Comparison of ENCODE assay signal across 1 cellular context in the genomic region with DNA sequence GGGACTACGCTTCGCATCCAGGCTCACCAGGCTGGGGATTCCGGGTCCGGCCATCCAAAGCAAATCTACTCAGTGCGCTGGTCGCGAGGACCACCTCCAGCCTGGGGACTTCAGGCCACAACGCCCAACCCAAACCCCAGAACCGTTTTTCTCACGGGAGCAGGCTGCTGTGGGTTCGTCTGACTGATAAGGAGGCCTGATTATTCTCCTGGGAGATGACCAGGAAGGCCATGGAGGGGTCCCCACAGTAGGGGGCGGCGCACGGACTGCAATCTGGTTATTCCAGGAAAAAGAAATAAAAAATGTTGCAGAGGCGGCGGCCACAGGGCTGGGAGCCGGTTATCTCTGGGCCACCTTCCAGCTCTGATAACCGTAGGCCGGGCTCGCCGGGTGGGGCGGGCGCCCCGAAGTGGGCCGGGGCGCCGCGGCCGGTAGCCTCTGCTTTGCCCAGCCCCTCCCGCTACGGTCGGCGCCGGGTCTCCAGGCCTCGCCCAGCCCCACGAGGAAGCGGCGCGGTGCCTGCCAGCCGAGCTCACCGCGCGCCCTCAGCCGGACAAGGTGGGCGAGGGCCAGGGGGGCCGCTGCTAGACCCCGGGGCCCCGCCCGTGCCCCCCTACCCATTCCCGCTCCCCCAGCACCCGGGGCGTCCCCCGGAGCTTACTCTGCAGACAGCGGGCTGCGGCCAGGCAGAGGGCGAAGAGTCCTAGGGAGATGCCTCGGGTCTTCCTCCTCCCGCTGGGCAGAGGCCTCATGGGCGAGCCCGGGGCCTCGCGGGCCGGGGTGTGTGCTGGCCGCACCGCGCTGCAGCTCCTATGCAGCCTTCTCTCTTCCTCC.
TF ChIP-seq lines count a peak whose summit lies in the region.

No MANE protein-coding gene starts in this region.

TF ChIP-seq in IMR-90, 13 proteins besides CTCF, POLR2A, EP300 and RAD21:
- TF ChIP-seq NFE2L2 (IDR thresholded peaks at IDR 0.05; ENCODE audit: low read depth, low read length) (no peak), FOS (IDR thresholded peaks at IDR 0.05; ENCODE audit: low read depth, low read length) (no peak), RFX5 (IDR thresholded peaks at IDR 0.05; ENCODE audit: low read depth, low read length) (no peak), RCOR1 (IDR thresholded peaks at IDR 0.05; ENCODE audit: insufficient replicate concordance, low read length) (no peak), MXI1 (IDR thresholded peaks at IDR 0.05; ENCODE audit: borderline replicate concordance, low read depth, low read length) (no peak), MAFK (IDR thresholded peaks at IDR 0.05; ENCODE audit: low read depth, low read length) (no peak), SMC3 (IDR thresholded peaks at IDR 0.05; ENCODE audit: low read depth, low read length) (no peak), BHLHE40 (IDR thresholded peaks at IDR 0.05; ENCODE audit: low read depth, low read length) (no peak)
- TF ChIP-seq, protein P1, sequence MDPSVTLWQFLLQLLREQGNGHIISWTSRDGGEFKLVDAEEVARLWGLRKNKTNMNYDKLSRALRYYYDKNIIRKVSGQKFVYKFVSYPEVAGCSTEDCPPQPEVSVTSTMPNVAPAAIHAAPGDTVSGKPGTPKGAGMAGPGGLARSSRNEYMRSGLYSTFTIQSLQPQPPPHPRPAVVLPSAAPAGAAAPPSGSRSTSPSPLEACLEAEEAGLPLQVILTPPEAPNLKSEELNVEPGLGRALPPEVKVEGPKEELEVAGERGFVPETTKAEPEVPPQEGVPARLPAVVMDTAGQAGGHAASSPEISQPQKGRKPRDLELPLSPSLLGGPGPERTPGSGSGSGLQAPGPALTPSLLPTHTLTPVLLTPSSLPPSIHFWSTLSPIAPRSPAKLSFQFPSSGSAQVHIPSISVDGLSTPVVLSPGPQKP (IDR thresholded peaks at IDR 0.05; ENCODE audit: borderline replicate concordance, low read depth, low read length), result no peak
- TF ChIP-seq, protein P2, sequence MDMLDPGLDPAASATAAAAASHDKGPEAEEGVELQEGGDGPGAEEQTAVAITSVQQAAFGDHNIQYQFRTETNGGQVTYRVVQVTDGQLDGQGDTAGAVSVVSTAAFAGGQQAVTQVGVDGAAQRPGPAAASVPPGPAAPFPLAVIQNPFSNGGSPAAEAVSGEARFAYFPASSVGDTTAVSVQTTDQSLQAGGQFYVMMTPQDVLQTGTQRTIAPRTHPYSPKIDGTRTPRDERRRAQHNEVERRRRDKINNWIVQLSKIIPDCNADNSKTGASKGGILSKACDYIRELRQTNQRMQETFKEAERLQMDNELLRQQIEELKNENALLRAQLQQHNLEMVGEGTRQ (IDR thresholded peaks at IDR 0.05; ENCODE audit: low read depth, low read length), result no peak
